Comparison of ENCODE assay signal across 29 cellular contexts in the genomic region with DNA sequence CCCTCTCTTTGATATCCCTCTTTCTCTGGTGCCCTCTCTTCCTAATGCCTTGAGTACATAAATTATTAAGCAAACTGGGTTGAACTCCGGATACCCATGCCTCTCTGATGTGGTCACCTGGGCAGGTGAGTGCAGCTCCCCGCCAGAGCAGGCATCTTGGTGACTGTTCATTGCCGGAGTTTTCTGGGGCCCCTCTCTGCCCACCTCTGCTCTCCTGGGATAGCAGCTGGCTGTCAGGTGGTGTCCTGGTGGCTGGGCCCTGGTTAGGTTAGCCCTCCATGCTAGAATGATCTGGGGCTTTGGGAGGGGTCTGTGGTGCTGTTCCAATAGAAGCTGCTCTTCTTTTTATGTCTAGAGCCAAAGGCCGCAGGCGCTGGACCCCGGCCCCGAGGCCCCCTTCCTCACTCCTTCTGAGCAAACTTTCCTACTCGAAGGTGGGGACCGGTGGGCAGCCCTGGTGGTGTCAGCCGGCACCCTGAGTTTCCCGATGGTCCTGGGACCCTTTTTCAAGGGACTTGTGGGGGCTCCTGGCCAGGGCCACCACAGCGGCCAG. TPM values are rescaled to one million over a fixed set of nuclear protein-coding genes. Genes with fewer than 3 reads are reported as not detected.
DNase-seq lines count a peak whose midpoint lies in the region; ATAC-seq and TF ChIP-seq lines count a peak whose summit lies in the region.
"Had no signal": no experiment of that assay in that cellular context is flagged by ENCODE, and none has a peak within 500 bp of the region (broad histone marks: within the 10 kb centered on the region; RNA-seq: fewer than 3 reads in every experiment).

No MANE protein-coding gene starts in this region.

- DNase-seq in GM03348 (ENCODE audit: low spot score) (peak; percentile 2), body of pancreas (no peak), osteoblast (ENCODE audit: insufficient read length, low spot score, missing footprints) (peak; percentile 48), HUDEP-2 (lab: John Stamatoyannopoulos, UW; ENCODE audit: unreplicated experiment in 76 of 76) (no peak), SHP77 (lab: John Stamatoyannopoulos, UW) (no peak)
- DNase-seq in activated naive CD8-positive, alpha-beta T cell treated with anti-CD3 and anti-CD28 coated beads for 36 hours = no peak
- DNase-seq: activated CD4-positive, alpha-beta T cell treated with anti-CD3 and anti-CD28 coated beads for 4 hours; DMS79; gastrocnemius medialis; GDM1; IMR-90; mucosa of descending colon; NCI-H187; NCI-H446 treated with DMSO at 0.1 percent for 48 hours; NCI-H82; SIG-M5; stimulated activated naive CD4-positive, alpha-beta T cell treated with Interleukin-2 at 50 U/mL for 16 hours; SW 1271; T-helper 9 cell had no signal

- H3K27me3 Mint-ChIP-seq in activated naive CD8-positive, alpha-beta T cell treated with anti-CD3 and anti-CD28 coated beads for 36 hours = peaks cover 7% of the 10 kb centered on the region

- H3K36me3 Mint-ChIP-seq in activated naive CD8-positive, alpha-beta T cell treated with anti-CD3 and anti-CD28 coated beads for 36 hours = no peaks in the 10 kb centered on the region

- peak; percentile 37 for ATAC-seq in body of pancreas
- ATAC-seq: gastrocnemius medialis, mucosa of descending colon had no signal

- H3K36me3 ChIP-seq in body of pancreas (replicated peaks in 1 of 2; ENCODE audit: insufficient read depth in 1 of 2, low read depth in 2 of 2) (no peaks in the 10 kb centered on the region), osteoblast (ENCODE audit: insufficient read depth, low read length) (no peaks in the 10 kb centered on the region)
- H3K36me3 ChIP-seq: gastrocnemius medialis, HAP-1, Peyer's patch had no signal

- no peaks in the 10 kb centered on the region for H3K79me2 ChIP-seq in osteoblast (ENCODE audit: insufficient read depth, low read length)

- H2AFZ ChIP-seq in osteoblast (ENCODE audit: low read length) = no peak overlapping the region

- no peak overlapping the region for H3K27ac Mint-ChIP-seq in activated naive CD8-positive, alpha-beta T cell treated with anti-CD3 and anti-CD28 coated beads for 36 hours
- H3K27ac Mint-ChIP-seq: natural killer cell treated with Interleukin-12 subunit alpha and Interleukin-12 subunit beta and Interleukin-15 and Interleukin-18, amount 100 ng/mL, for 72 hours had no signal

- no peak overlapping the region for H3K4me2 ChIP-seq in osteoblast (ENCODE audit: insufficient read depth, low read length)

- TF ChIP-seq POLR2A in body of pancreas (IDR thresholded peaks at IDR 0.05) = no peak

- no peaks in the 10 kb centered on the region for H4K20me1 ChIP-seq in osteoblast (ENCODE audit: insufficient read depth, low read length)

- TF ChIP-seq CTCF in 22Rv1 (IDR thresholded peaks at IDR 0.05) (no peak), body of pancreas (IDR thresholded peaks at IDR 0.05) (no peak), osteoblast (IDR thresholded peaks at IDR 0.05; ENCODE audit: extremely low read depth, low read depth, low read length) (no peak)

- H3K4me3 ChIP-seq in body of pancreas (no peak overlapping the region), osteoblast (ENCODE audit: insufficient read depth, low read length) (no peak overlapping the region)
- H3K4me3 ChIP-seq: dorsolateral prefrontal cortex, gastrocnemius medialis, HAP-1, mucosa of descending colon, Peyer's patch, skin epidermis had no signal

- H3K9me3 ChIP-seq in body of pancreas (no peaks in the 10 kb centered on the region), osteoblast (ENCODE audit: low read depth, low read length) (no peaks in the 10 kb centered on the region)
- H3K9me3 ChIP-seq: gastrocnemius medialis, HAP-1, mucosa of descending colon, Peyer's patch had no signal

- WGBS in body of pancreas, 2 donors = 86 to 87% methylated on average over 9 to 12 of the region's 12 CpGs

- H3K4me1 Mint-ChIP-seq in activated naive CD8-positive, alpha-beta T cell treated with anti-CD3 and anti-CD28 coated beads for 36 hours = peaks cover 10% of the 10 kb centered on the region

- no peaks in the 10 kb centered on the region for H3K9me3 Mint-ChIP-seq in activated naive CD8-positive, alpha-beta T cell treated with anti-CD3 and anti-CD28 coated beads for 36 hours
- H3K9me3 Mint-ChIP-seq: natural killer cell treated with Interleukin-12 subunit alpha and Interleukin-12 subunit beta and Interleukin-15 and Interleukin-18, amount 100 ng/mL, for 72 hours had no signal

- H3K4me1 ChIP-seq in body of pancreas (peaks cover 30% of the 10 kb centered on the region), osteoblast (ENCODE audit: insufficient read depth, low read length) (no peaks in the 10 kb centered on the region)
- H3K4me1 ChIP-seq: gastrocnemius medialis, HAP-1 had no signal

- peak overlapping the region; percentile 15; the same call in 1 of the 2 replicates for H3K27ac ChIP-seq in 22Rv1
- peak overlapping the region in 3 of 4 donors; percentile 25 to 76 (median 60) for H3K27ac ChIP-seq in body of pancreas
- H3K27ac ChIP-seq in osteoblast (ENCODE audit: low read depth, low read length) = no peak overlapping the region
- H3K27ac ChIP-seq: dorsolateral prefrontal cortex, gastrocnemius medialis, Peyer's patch, skin epidermis had no signal

- H3K27me3 ChIP-seq in body of pancreas = peaks cover 0 to 5% of the 10 kb centered on the region in 2 donors
- H3K27me3 ChIP-seq in osteoblast (ENCODE audit: insufficient read depth, low read length) = peaks cover 26% of the 10 kb centered on the region

- intact Hi-C loops in body of pancreas (cut with DNase I) = no loop called here

- H3K4me3 Mint-ChIP-seq in activated naive CD8-positive, alpha-beta T cell treated with anti-CD3 and anti-CD28 coated beads for 36 hours = no peak overlapping the region
- H3K4me3 Mint-ChIP-seq: natural killer cell treated with Interleukin-12 subunit alpha and Interleukin-12 subunit beta and Interleukin-15 and Interleukin-18, amount 100 ng/mL, for 72 hours had no signal

RNA-seq across cellular contexts. Expression of a gene that starts 4.9 kb away (rescaled TPM):
- total RNA-seq in body of pancreas (not detected), osteoblast (not detected in 2 replicates)
- total RNA-seq in activated naive CD8-positive, alpha-beta T cell treated with anti-CD3 and anti-CD28 coated beads for 36 hours = 1 to 10 TPM; 1.1 to 1.7 TPM
- total RNA-seq: cerebellum; fibroblast of lung; gastrocnemius medialis; IMR-90; mucosa of descending colon; natural killer cell treated with Interleukin-12 subunit alpha and Interleukin-12 subunit beta and Interleukin-15 and Interleukin-18, amount 100 ng/mL, for 72 hours; osteocyte; Peyer's patch; renal cortical epithelial cell had no signal

RNA-seq across cellular contexts. Expression of a gene that starts 53.2 kb away (rescaled TPM):
- 1 to 10 TPM; 6.3 to 7.5 TPM for total RNA-seq in body of pancreas
- total RNA-seq in osteoblast = not detected in 2 replicates
- total RNA-seq in activated naive CD8-positive, alpha-beta T cell treated with anti-CD3 and anti-CD28 coated beads for 36 hours = 1 to 10 TPM; 5.2 to 6.0 TPM

Comparison
In these comparisons a context has a peak if more than half of its experiments do, and no peak if none do; other contexts are left out.
1. DNase-seq: peak in GM03348 (single experiment) and osteoblast (single experiment); none in body of pancreas (0 of 4), HUDEP-2 (0 of 76), SHP77 (0 of 2) and activated naive CD8-positive, alpha-beta T cell treated with anti-CD3 and anti-CD28 coated beads for 36 hours (single experiment).